Comparison of ENCODE assay signal across 1 cellular context in the genomic region with DNA sequence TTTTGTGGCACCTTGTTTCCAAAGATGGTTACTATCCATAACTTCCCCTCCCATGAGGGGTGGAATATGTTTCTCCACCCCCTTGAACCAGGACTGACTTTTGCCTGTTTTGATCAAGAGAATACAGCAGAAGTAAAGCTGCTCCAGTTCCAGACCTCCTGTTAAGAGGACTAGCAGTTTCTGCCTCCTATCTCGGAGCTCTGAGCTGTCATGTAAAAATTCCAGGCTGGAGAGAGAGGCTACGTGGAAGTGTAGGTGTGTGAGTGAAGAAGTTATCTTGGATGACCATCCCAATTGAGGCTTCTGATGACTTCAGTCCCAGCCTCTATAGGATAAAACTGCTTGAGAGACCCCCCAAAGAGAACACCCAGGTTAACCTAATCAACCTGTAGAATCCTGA.
TF ChIP-seq lines count a peak whose summit lies in the region.

No MANE protein-coding gene starts in this region.

TF ChIP-seq in GM23338, 12 proteins besides CTCF, POLR2A, EP300 and RAD21 (continued from another document):
- TF ChIP-seq, protein P1, sequence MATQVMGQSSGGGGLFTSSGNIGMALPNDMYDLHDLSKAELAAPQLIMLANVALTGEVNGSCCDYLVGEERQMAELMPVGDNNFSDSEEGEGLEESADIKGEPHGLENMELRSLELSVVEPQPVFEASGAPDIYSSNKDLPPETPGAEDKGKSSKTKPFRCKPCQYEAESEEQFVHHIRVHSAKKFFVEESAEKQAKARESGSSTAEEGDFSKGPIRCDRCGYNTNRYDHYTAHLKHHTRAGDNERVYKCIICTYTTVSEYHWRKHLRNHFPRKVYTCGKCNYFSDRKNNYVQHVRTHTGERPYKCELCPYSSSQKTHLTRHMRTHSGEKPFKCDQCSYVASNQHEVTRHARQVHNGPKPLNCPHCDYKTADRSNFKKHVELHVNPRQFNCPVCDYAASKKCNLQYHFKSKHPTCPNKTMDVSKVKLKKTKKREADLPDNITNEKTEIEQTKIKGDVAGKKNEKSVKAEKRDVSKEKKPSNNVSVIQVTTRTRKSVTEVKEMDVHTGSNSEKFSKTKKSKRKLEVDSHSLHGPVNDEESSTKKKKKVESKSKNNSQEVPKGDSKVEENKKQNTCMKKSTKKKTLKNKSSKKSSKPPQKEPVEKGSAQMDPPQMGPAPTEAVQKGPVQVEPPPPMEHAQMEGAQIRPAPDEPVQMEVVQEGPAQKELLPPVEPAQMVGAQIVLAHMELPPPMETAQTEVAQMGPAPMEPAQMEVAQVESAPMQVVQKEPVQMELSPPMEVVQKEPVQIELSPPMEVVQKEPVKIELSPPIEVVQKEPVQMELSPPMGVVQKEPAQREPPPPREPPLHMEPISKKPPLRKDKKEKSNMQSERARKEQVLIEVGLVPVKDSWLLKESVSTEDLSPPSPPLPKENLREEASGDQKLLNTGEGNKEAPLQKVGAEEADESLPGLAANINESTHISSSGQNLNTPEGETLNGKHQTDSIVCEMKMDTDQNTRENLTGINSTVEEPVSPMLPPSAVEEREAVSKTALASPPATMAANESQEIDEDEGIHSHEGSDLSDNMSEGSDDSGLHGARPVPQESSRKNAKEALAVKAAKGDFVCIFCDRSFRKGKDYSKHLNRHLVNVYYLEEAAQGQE (IDR thresholded peaks at IDR 0.05; ENCODE audit: unreplicated experiment): no peak
- TF ChIP-seq CREB1 (CRISPR knock-in tag; IDR thresholded peaks at IDR 0.05; ENCODE audit: low read depth) (no peak), ZNF114 (CRISPR knock-in tag; IDR thresholded peaks at IDR 0.05) (no peak), EZH2 (IDR thresholded peaks at IDR 0.05; ENCODE audit: low read depth, unreplicated experiment) (no peak), NANOG (IDR thresholded peaks at IDR 0.05; ENCODE audit: borderline replicate concordance) (no peak), JUNB (IDR thresholded peaks at IDR 0.05; ENCODE audit: unreplicated experiment) (no peak), POLR2AphosphoS5 (IDR thresholded peaks at IDR 0.05; ENCODE audit: low read depth) (no peak), ZNF331 (CRISPR knock-in tag; IDR thresholded peaks at IDR 0.05; ENCODE audit: low read depth) (no peak)
- TF ChIP-seq, protein P2, sequence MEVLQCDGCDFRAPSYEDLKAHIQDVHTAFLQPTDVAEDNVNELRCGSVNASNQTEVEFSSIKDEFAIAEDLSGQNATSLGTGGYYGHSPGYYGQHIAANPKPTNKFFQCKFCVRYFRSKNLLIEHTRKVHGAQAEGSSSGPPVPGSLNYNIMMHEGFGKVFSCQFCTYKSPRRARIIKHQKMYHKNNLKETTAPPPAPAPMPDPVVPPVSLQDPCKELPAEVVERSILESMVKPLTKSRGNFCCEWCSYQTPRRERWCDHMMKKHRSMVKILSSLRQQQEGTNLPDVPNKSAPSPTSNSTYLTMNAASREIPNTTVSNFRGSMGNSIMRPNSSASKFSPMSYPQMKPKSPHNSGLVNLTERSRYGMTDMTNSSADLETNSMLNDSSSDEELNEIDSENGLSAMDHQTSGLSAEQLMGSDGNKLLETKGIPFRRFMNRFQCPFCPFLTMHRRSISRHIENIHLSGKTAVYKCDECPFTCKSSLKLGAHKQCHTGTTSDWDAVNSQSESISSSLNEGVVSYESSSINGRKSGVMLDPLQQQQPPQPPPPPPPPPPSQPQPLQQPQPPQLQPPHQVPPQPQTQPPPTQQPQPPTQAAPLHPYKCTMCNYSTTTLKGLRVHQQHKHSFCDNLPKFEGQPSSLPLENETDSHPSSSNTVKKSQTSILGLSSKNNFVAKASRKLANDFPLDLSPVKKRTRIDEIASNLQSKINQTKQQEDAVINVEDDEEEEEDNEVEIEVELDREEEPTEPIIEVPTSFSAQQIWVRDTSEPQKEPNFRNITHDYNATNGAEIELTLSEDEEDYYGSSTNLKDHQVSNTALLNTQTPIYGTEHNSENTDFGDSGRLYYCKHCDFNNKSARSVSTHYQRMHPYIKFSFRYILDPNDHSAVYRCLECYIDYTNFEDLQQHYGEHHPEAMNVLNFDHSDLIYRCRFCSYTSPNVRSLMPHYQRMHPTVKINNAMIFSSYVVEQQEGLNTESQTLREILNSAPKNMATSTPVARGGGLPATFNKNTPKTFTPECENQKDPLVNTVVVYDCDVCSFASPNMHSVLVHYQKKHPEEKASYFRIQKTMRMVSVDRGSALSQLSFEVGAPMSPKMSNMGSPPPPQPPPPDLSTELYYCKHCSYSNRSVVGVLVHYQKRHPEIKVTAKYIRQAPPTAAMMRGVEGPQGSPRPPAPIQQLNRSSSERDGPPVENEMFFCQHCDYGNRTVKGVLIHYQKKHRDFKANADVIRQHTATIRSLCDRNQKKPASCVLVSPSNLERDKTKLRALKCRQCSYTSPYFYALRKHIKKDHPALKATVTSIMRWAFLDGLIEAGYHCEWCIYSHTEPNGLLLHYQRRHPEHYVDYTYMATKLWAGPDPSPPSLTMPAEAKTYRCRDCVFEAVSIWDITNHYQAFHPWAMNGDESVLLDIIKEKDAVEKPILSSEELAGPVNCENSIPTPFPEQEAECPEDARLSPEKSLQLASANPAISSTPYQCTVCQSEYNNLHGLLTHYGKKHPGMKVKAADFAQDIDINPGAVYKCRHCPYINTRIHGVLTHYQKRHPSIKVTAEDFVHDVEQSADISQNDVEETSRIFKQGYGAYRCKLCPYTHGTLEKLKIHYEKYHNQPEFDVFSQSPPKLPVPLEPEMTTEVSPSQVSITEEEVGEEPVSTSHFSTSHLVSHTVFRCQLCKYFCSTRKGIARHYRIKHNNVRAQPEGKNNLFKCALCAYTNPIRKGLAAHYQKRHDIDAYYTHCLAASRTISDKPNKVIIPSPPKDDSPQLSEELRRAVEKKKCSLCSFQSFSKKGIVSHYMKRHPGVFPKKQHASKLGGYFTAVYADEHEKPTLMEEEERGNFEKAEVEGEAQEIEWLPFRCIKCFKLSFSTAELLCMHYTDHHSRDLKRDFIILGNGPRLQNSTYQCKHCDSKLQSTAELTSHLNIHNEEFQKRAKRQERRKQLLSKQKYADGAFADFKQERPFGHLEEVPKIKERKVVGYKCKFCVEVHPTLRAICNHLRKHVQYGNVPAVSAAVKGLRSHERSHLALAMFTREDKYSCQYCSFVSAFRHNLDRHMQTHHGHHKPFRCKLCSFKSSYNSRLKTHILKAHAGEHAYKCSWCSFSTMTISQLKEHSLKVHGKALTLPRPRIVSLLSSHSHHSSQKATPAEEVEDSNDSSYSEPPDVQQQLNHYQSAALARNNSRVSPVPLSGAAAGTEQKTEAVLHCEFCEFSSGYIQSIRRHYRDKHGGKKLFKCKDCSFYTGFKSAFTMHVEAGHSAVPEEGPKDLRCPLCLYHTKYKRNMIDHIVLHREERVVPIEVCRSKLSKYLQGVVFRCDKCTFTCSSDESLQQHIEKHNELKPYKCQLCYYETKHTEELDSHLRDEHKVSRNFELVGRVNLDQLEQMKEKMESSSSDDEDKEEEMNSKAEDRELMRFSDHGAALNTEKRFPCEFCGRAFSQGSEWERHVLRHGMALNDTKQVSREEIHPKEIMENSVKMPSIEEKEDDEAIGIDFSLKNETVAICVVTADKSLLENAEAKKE (CRISPR knock-in tag; IDR thresholded peaks at IDR 0.05): no peak
- TF ChIP-seq, protein P3, sequence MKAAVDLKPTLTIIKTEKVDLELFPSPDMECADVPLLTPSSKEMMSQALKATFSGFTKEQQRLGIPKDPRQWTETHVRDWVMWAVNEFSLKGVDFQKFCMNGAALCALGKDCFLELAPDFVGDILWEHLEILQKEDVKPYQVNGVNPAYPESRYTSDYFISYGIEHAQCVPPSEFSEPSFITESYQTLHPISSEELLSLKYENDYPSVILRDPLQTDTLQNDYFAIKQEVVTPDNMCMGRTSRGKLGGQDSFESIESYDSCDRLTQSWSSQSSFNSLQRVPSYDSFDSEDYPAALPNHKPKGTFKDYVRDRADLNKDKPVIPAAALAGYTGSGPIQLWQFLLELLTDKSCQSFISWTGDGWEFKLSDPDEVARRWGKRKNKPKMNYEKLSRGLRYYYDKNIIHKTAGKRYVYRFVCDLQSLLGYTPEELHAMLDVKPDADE (IDR thresholded peaks at IDR 0.05): no peak
